ENCODE assay signal across 8 cellular contexts in genomic region chr5:159773062-159773924, GRCh38.
DNase-seq lines count a peak whose midpoint lies in the region; ATAC-seq, FAIRE-seq and TF ChIP-seq lines count a peak whose summit lies in the region.

No MANE protein-coding gene starts in this region.

- POLR2A ChIA-PET in GM10248 (lab: Yijun Ruan, JAX) = no interaction called here

- no peak for FAIRE-seq in H54 (lab: Jason Lieb, UNC)

- TF ChIP-seq POLR2A in H54 (IDR thresholded peaks at IDR 0.05; ENCODE audit: low read depth, low read length) = no peak

- ATAC-seq in activated CD4-positive, CD25-positive, alpha-beta regulatory T cell treated with anti-CD3 and anti-CD28 coated beads, Interleukin-2, amount 50 U/mL, for 24 hours = peak; percentile 89 to 90

- no peak overlapping the region for H3K27ac ChIP-seq in caudate nucleus (ENCODE audit: low read depth, low read length)

- DNase-seq in GM10248 (ENCODE audit: extremely low spot score) = peak; percentile 80
- DNase-seq in H54 (ENCODE audit: insufficient read length, low spot score) = peak; percentile 61
- DNase-seq in M059J (ENCODE audit: low read depth) = peak; percentile 88
- peak in 41 of 61 donors; percentile 4 to 80 (median 41) for DNase-seq in caudate nucleus (lab: John Stamatoyannopoulos, UW)
- peak; percentile 91 for DNase-seq in islet precursor cell
- DNase-seq in stimulated activated CD4-positive, alpha-beta T cell treated with anti-CD3 and anti-CD28 coated beads, Interleukin-12 subunit alpha, Interleukin-12 subunit beta, amount 100 ng/mL, for 4 hours = peak; percentile 76
- no peak for DNase-seq in NCI-H2107 (lab: John Stamatoyannopoulos, UW)

- CTCF ChIA-PET in GM10248 (lab: Yijun Ruan, JAX) = interaction anchor here (1.2 to 1.4 kb wide), 2 partner anchors 10 to 16 kb away, joined by 3 to 4 read pairs; no protein-coding TSS in a partner anchor

- no peak for TF ChIP-seq CTCF in GM10248 (IDR thresholded peaks at IDR 0.05; ENCODE audit: control extremely low read depth, extremely low read depth, low read depth, missing control alignments)
